8 cellular contexts compared by ENCODE assay signal in genomic region chr2:56008661-56009411, GRCh38.
DNase-seq lines count a peak whose midpoint lies in the region; ATAC-seq and TF ChIP-seq lines count a peak whose summit lies in the region.

No MANE protein-coding gene starts in this region.

- H3K4me3 ChIP-seq in Caco-2 (ENCODE audit: low read depth, low read length): no peak overlapping the region

- no peaks in the 10 kb centered on the region for H3K27me3 Mint-ChIP-seq in Caco-2 (ENCODE audit: insufficient read depth, unreplicated experiment)
- H3K27me3 Mint-ChIP-seq in activated CD8-positive, alpha-beta T cell treated with anti-CD3 and anti-CD28 coated beads for 36 hours: peaks cover 1% of the 10 kb centered on the region

- no peaks in the 10 kb centered on the region for H3K4me1 ChIP-seq in Caco-2

- no peak overlapping the region for H3K4me3 Mint-ChIP-seq in Caco-2 (ENCODE audit: unreplicated experiment)
- no peak overlapping the region for H3K4me3 Mint-ChIP-seq in activated CD8-positive, alpha-beta T cell treated with anti-CD3 and anti-CD28 coated beads for 36 hours

- no peak for ATAC-seq in activated CD8-positive, alpha-beta T cell treated with anti-CD3 and anti-CD28 coated beads for 36 hours
- ATAC-seq in HG02885 (IDR thresholded peaks at IDR 0.05; ENCODE audit: poor library complexity, unreplicated experiment) (no peak), GM19397 (IDR thresholded peaks at IDR 0.05; ENCODE audit: unreplicated experiment) (no peak)

- DNase-seq in GM04504 (ENCODE audit: low read depth) (peak; percentile 47), NCI-H748 treated with DMSO at 0.1 percent for 48 hours (lab: John Stamatoyannopoulos, UW) (peak; percentile 90), fibroblast of peridontal ligament (ENCODE audit: extremely low read depth) (peak; percentile 82), non-pigmented ciliary epithelial cell (ENCODE audit: low read depth) (peak; percentile 91), Caco-2 (no peak)
- no peak for DNase-seq in activated CD8-positive, alpha-beta T cell treated with anti-CD3 and anti-CD28 coated beads for 36 hours

- H3K9me3 ChIP-seq in Caco-2: no peaks in the 10 kb centered on the region; the same call in 1 of the 2 replicates

- H3K4me1 Mint-ChIP-seq in Caco-2 (ENCODE audit: low read depth, unreplicated experiment): peaks cover 10% of the 10 kb centered on the region
- H3K4me1 Mint-ChIP-seq in activated CD8-positive, alpha-beta T cell treated with anti-CD3 and anti-CD28 coated beads for 36 hours (ENCODE audit: low read depth): no peaks in the 10 kb centered on the region

- no peaks in the 10 kb centered on the region for H3K9me3 Mint-ChIP-seq in Caco-2 (ENCODE audit: unreplicated experiment)
- no peaks in the 10 kb centered on the region for H3K9me3 Mint-ChIP-seq in activated CD8-positive, alpha-beta T cell treated with anti-CD3 and anti-CD28 coated beads for 36 hours

- no peak overlapping the region for H3K27ac Mint-ChIP-seq in Caco-2 (ENCODE audit: unreplicated experiment)
- no peak overlapping the region for H3K27ac Mint-ChIP-seq in activated CD8-positive, alpha-beta T cell treated with anti-CD3 and anti-CD28 coated beads for 36 hours

- intact Hi-C loops in Caco-2 (cut with micrococcal nuclease; ENCODE audit: unreplicated experiment): loop anchor here (1.0 to 2.0 kb wide), 2 partner anchors 48 to 238 kb away; no protein-coding TSS in a partner anchor
- intact Hi-C loops in activated CD8-positive, alpha-beta T cell treated with anti-CD3 and anti-CD28 coated beads for 36 hours (cut with micrococcal nuclease): no loop called here

- H3K36me3 Mint-ChIP-seq in Caco-2 (ENCODE audit: insufficient read depth, unreplicated experiment): no peaks in the 10 kb centered on the region
- H3K36me3 Mint-ChIP-seq in activated CD8-positive, alpha-beta T cell treated with anti-CD3 and anti-CD28 coated beads for 36 hours (ENCODE audit: low read depth): no peaks in the 10 kb centered on the region

- no peaks in the 10 kb centered on the region for H3K27me3 ChIP-seq in Caco-2 (replicated peaks; ENCODE audit: control insufficient read depth, insufficient read depth, low read length)

- BruUV-seq in Caco-2 (replicated peaks; lab: Mats Ljungman, UMichigan): no TSS peak

- CTCF ChIA-PET in Caco-2 (lab: Charles Lee): no interaction called here
- CTCF ChIA-PET in activated CD8-positive, alpha-beta T cell treated with anti-CD3 and anti-CD28 coated beads for 36 hours (lab: Charles Lee): no interaction called here

- no peak for TF ChIP-seq CTCF in Caco-2 (IDR thresholded peaks at IDR 0.05; ENCODE audit: insufficient read depth in 1 of 2, low read depth in 1 of 2, low read length in 1 of 2, severe bottlenecking in 1 of 2, unreplicated experiment in 1 of 2)
- TF ChIP-seq CTCF in activated CD8-positive, alpha-beta T cell treated with anti-CD3 and anti-CD28 coated beads for 36 hours (IDR thresholded peaks at IDR 0.05): no peak

- POLR2A ChIA-PET in Caco-2 (lab: Charles Lee): no interaction called here
- POLR2A ChIA-PET in activated CD8-positive, alpha-beta T cell treated with anti-CD3 and anti-CD28 coated beads for 36 hours (lab: Charles Lee): no interaction called here

- no peaks in the 10 kb centered on the region for H3K36me3 ChIP-seq in Caco-2 (ENCODE audit: control insufficient read depth, insufficient read depth, low read length)

Comparison
In these comparisons a context has a peak if more than half of its experiments do, and no peak if none do; other contexts are left out.
1. DNase-seq: peak in GM04504 (single experiment), NCI-H748 treated with DMSO at 0.1 percent for 48 hours (single experiment), fibroblast of peridontal ligament (single experiment) and non-pigmented ciliary epithelial cell (single experiment); none in Caco-2 (0 of 2) and activated CD8-positive, alpha-beta T cell treated with anti-CD3 and anti-CD28 coated beads for 36 hours (single experiment).